1 cellular context compared by ENCODE assay signal in genomic region chr6:39338406-39338805, GRCh38.
TF ChIP-seq lines count a peak whose summit lies in the region.

No MANE protein-coding gene starts in this region.

TF ChIP-seq in GM12878, 131 proteins besides CTCF, POLR2A, EP300 and RAD21:
- TF ChIP-seq PKNOX1 (IDR thresholded peaks at IDR 0.05) (peak; percentile 33; the same call in 1 of the 2 replicates), IKZF2 (IDR thresholded peaks at IDR 0.05) (no peak), MTA2 (IDR thresholded peaks at IDR 0.05; ENCODE audit: low read depth) (no peak), PAX8 (IDR thresholded peaks at IDR 0.05) (no peak), NR2C1 (IDR thresholded peaks at IDR 0.05) (no peak), SP1 (IDR thresholded peaks at IDR 0.05; ENCODE audit: low read depth, low read length) (no peak), IKZF1 (conservative IDR thresholded peaks at IDR 0.05) (no peak)
